In genomic region chr9:111525056-111525977, GRCh38 we compare ENCODE assay signal across 8 cellular contexts. TPM values are rescaled to one million over a fixed set of nuclear protein-coding genes. Genes with fewer than 3 reads are reported as not detected.
A peak's percentile ranks its signal among the peaks of the same experiment; 100 is the strongest.
DNase-seq lines count a peak whose midpoint lies in the region; ATAC-seq, FAIRE-seq and TF ChIP-seq lines count a peak whose summit lies in the region.

ZNF483 (plus strand) TSS chr9:111525179; CDS start chr9:111527396, 2,217 bp downstream.

- H2AK5ac ChIP-seq in H1 (ENCODE audit: low read depth, low read length) = peak within 1 kb of the TSS; percentile 75

- peak within 1 kb of the TSS; percentile 87; the same call in 1 of the 2 replicates for H2BK20ac ChIP-seq in H1 (ENCODE audit: low read length)

- in situ Hi-C loops in HAP-1 (cut with MboI; ENCODE audit: low sequenced_read_pairs) = no loop called here

- DNase-seq in BE2C (peak; percentile 91), HAP-1 (ENCODE audit: low spot score in 2 of 2) (peak; percentile 76 to 88), NCI-H526 treated with DMSO at 0.1 percent for 48 hours (lab: John Stamatoyannopoulos, UW) (peak; percentile 62), H1 (ENCODE audit: low read depth in 1 of 2, low spot score in 2 of 2) (peak; percentile 78 to 94), lung microvascular endothelial cell (ENCODE audit: low read depth in 2 of 2) (peak; percentile 67 to 90)
- peak; percentile 73 for DNase-seq in activated CD8-positive, alpha-beta memory T cell treated with anti-CD3 and anti-CD28 coated beads, Interleukin-2, amount 50 U/mL, for 4 hours
- peak; percentile 70 for DNase-seq in stimulated activated CD4-positive, alpha-beta T cell treated with anti-CD3 and anti-CD28 coated beads, Interleukin-4, amount 100 ng/mL, for 24 hours

- TF ChIP-seq POLR2A in H1 (IDR thresholded peaks at IDR 0.05; ENCODE audit: control extremely low read depth in 1 of 2, low read depth in 2 of 2, low read length in 2 of 2) = peak in 1 of 2 experiments; percentile 67; a peak in 2 of 3 replicates

- peaks cover 7% of the 10 kb centered on the region for H3K79me1 ChIP-seq in H1 (ENCODE audit: low read depth, low read length)

- H4K8ac ChIP-seq in H1 (ENCODE audit: extremely low read depth, insufficient read depth, low read length) = peak within 1 kb of the TSS; percentile 84

- peaks cover 12% of the 10 kb centered on the region for H3K23me2 ChIP-seq in H1 (ENCODE audit: low read depth, low read length)

- TF ChIP-seq RAD21 in H1 (IDR thresholded peaks at IDR 0.05 in 1 of 2, conservative IDR thresholded peaks at IDR 0.05 in 1 of 2; ENCODE audit: low read depth in 2 of 2, low read length in 2 of 2) = no peak

- WGBS in H1 (ENCODE audit: extremely low coverage in 1 of 2, insufficient coverage in 1 of 2, insufficient read length in 1 of 2, insufficient replicate concordance in 2 of 2, low coverage in 1 of 2, low lambda C conversion rate in 2 of 2, missing lambda C conversion rate in 1 of 2), 2 experiments = 5% methylated on average over 63 of the region's 66 CpGs; no CpG with 5 or more reads in 1 of the 2 experiments

- H3K18ac ChIP-seq in H1 (ENCODE audit: extremely low read depth, low read length) = peak within 1 kb of the TSS; percentile 65

- peak within 1 kb of the TSS; percentile 51 for H3K27ac ChIP-seq in H1 (ENCODE audit: low read depth, low read length)

- H3K9me3 ChIP-seq in BE2C = no peaks in the 10 kb centered on the region
- H3K9me3 ChIP-seq in HAP-1 = no peaks in the 10 kb centered on the region
- no peaks in the 10 kb centered on the region for H3K9me3 ChIP-seq in H1 (ENCODE audit: insufficient read depth in 2 of 2, low read depth in 1 of 2, low read length in 1 of 2)

- peak within 1 kb of the TSS; percentile 24 for H2BK120ac ChIP-seq in H1 (replicated peaks; ENCODE audit: low read depth, low read length)

- H2BK15ac ChIP-seq in H1 (ENCODE audit: low read length) = peak within 1 kb of the TSS; percentile 46

- H3K56ac ChIP-seq in H1 (replicated peaks; ENCODE audit: insufficient read length, low read depth, low read length) = peak within 1 kb of the TSS; percentile 34

- H4K5ac ChIP-seq in H1 (ENCODE audit: insufficient read length, low read depth, low read length) = peak within 1 kb of the TSS; percentile 2

- peak within 1 kb of the TSS; percentile 88; the same call in 1 of the 2 replicates for H2BK5ac ChIP-seq in H1 (ENCODE audit: low read depth, low read length)

- TF ChIP-seq CTCF in BE2C (IDR thresholded peaks at IDR 0.05; ENCODE audit: low read depth, low read length) (no peak), H1 (IDR thresholded peaks at IDR 0.05; ENCODE audit: control extremely low read depth in 1 of 3, insufficient read depth in 1 of 3, low read depth in 1 of 3, low read length in 3 of 3) (no peak)

- H4K20me1 ChIP-seq in H1 (replicated peaks in 1 of 2; ENCODE audit: control insufficient read depth in 1 of 2, insufficient read depth in 2 of 2, low read length in 2 of 2) = peaks cover 0 to 3% of the 10 kb centered on the region in 2 experiments

- no peak for ATAC-seq in HG03521 (IDR thresholded peaks at IDR 0.05; ENCODE audit: unreplicated experiment)

- H3K79me2 ChIP-seq in H1 (ENCODE audit: control insufficient read depth in 1 of 2, insufficient read depth in 2 of 2, low read length in 2 of 2) = peaks cover 0 to 35% of the 10 kb centered on the region in 2 experiments; a peak in 3 of 4 replicates

- H4K91ac ChIP-seq in H1 (replicated peaks; ENCODE audit: insufficient read length, low read length) = peak within 1 kb of the TSS; percentile 88

- no peak within 1 kb of the TSS; the same call in 1 of the 2 replicates for H2AFZ ChIP-seq in H1 (ENCODE audit: low read length)

- H3K36me3 ChIP-seq in BE2C = peaks cover 8% of the 10 kb centered on the region
- no peaks in the 10 kb centered on the region for H3K36me3 ChIP-seq in HAP-1 (replicated peaks)
- peaks cover 0 to 15% (median 7%) of the 10 kb centered on the region in 4 experiments; a peak in 3 of 8 replicates for H3K36me3 ChIP-seq in H1 (ENCODE audit: control insufficient read depth in 2 of 4, insufficient read depth in 4 of 4, low read length in 3 of 4)

- H3K27me3 ChIP-seq in BE2C (no peaks in the 10 kb centered on the region), HAP-1 (ENCODE audit: low read depth) (no peaks in the 10 kb centered on the region), H1 (replicated peaks in 1 of 4; ENCODE audit: control insufficient read depth in 3 of 4, extremely low read depth in 1 of 4, insufficient read depth in 3 of 4, low read length in 3 of 4) (no peaks in the 10 kb centered on the region)

- H2BK12ac ChIP-seq in H1 (ENCODE audit: low read depth, low read length) = peak within 1 kb of the TSS; percentile 52

- H3K4me3 ChIP-seq in BE2C (ENCODE audit: low read depth, low read length) = peak within 1 kb of the TSS; percentile 94
- peak within 1 kb of the TSS; percentile 53 for H3K4me3 ChIP-seq in HAP-1
- peak within 1 kb of the TSS; percentile 71 to 87 (median 80) for H3K4me3 ChIP-seq in H1 (ENCODE audit: extremely low read depth in 1 of 4, insufficient read depth in 2 of 4, low read depth in 3 of 4, low read length in 4 of 4)

- peak within 1 kb of the TSS; percentile 85 for H3K23ac ChIP-seq in H1 (ENCODE audit: insufficient read length)

- H3K4me2 ChIP-seq in H1 (ENCODE audit: insufficient read depth in 1 of 2, low read depth in 2 of 2, low read length in 2 of 2) = peak within 1 kb of the TSS; percentile 85 to 96

- H3K9ac ChIP-seq in H1 (replicated peaks in 1 of 4; ENCODE audit: extremely low read depth in 1 of 4, low read depth in 3 of 4, low read length in 3 of 4) = peak within 1 kb of the TSS; percentile 58 to 81 (median 74)

- H3K4ac ChIP-seq in H1 (replicated peaks; ENCODE audit: insufficient read length, low read depth, low read length) = peak within 1 kb of the TSS; percentile 87

- H3K4me1 ChIP-seq in BE2C = no peaks in the 10 kb centered on the region
- H3K4me1 ChIP-seq in HAP-1 = peaks cover 12% of the 10 kb centered on the region
- peaks cover 7 to 18% (median 11%) of the 10 kb centered on the region in 4 experiments; a peak in 6 of 7 replicates for H3K4me1 ChIP-seq in H1 (replicated peaks in 1 of 4; ENCODE audit: control insufficient read depth in 3 of 4, insufficient read depth in 4 of 4, low read length in 3 of 4)

- H3K14ac ChIP-seq in H1 (ENCODE audit: insufficient read length) = no peak within 1 kb of the TSS

- POLR2A ChIA-PET in H1 (lab: Charles Lee; ENCODE audit: partially characterized antibody) = interaction anchor here (0.5 to 7.9 kb wide), 17 partner anchors 7 to 309 kb away, joined by 3 to 64 read pairs (median 4); partner anchors contain the start of genes DNAJC25 and ECPAS

- CTCF ChIA-PET in H1 (lab: Charles Lee; ENCODE audit: partially characterized antibody) = interaction anchor here (0.5 to 1.7 kb wide), 4 partner anchors 9 to 235 kb away, joined by 3 to 4 read pairs (median 4); no protein-coding TSS in a partner anchor

- FAIRE-seq in H1 (lab: Jason Lieb, UNC) = no peak

- TF ChIP-seq EP300 in H1 (IDR thresholded peaks at IDR 0.05; ENCODE audit: borderline replicate concordance in 1 of 2, low read depth in 2 of 2, low read length in 2 of 2) = no peak

TF ChIP-seq in H1, 55 proteins besides CTCF, POLR2A, EP300 and RAD21 (continues in another document):
- TF ChIP-seq JUND (IDR thresholded peaks at IDR 0.05; ENCODE audit: low read length) (peak; percentile 90), MAFK (IDR thresholded peaks at IDR 0.05; ENCODE audit: low read depth, low read length) (no peak), CBX8 (IDR thresholded peaks at IDR 0.05; ENCODE audit: borderline replicate concordance, low read depth, low read length) (no peak), MAX (IDR thresholded peaks at IDR 0.05) (peak; percentile 61; the same call in 1 of the 2 replicates), RBBP5 (IDR thresholded peaks at IDR 0.05; ENCODE audit: borderline replicate concordance, low read depth, low read length) (peak; percentile 90; the same call in 1 of the 2 replicates), CREB1 (IDR thresholded peaks at IDR 0.05) (no peak), GTF2F1 (IDR thresholded peaks at IDR 0.05; ENCODE audit: borderline replicate concordance, low read depth, low read length) (no peak; the same call in 1 of the 2 replicates), SIRT6 (IDR thresholded peaks at IDR 0.05; ENCODE audit: low read length) (no peak), CEBPB (IDR thresholded peaks at IDR 0.05; ENCODE audit: low read depth, low read length) (no peak), SUZ12 (IDR thresholded peaks at IDR 0.05; ENCODE audit: low read length) (no peak), NANOG (IDR thresholded peaks at IDR 0.05; ENCODE audit: insufficient read depth, low read depth, low read length, poor library complexity, severe bottlenecking) (no peak), JUN (IDR thresholded peaks at IDR 0.05; ENCODE audit: low read depth, low read length) (no peak), SP2 (IDR thresholded peaks at IDR 0.05; ENCODE audit: low read length) (no peak), CHD1 (IDR thresholded peaks at IDR 0.05; ENCODE audit: low read depth, low read length) (no peak), GABPA (IDR thresholded peaks at IDR 0.05; ENCODE audit: borderline replicate concordance, insufficient read depth, low read length) (no peak), SIX5 (IDR thresholded peaks at IDR 0.05; ENCODE audit: low read depth, low read length) (no peak), CTBP2 (IDR thresholded peaks at IDR 0.05; ENCODE audit: borderline replicate concordance, insufficient read depth, insufficient read length, low read length) (no peak), FOSL1 (IDR thresholded peaks at IDR 0.05; ENCODE audit: insufficient read depth, low read depth, low read length) (no peak), ASH2L (IDR thresholded peaks at IDR 0.05; ENCODE audit: low read length) (peak; percentile 56), SAP30 (IDR thresholded peaks at IDR 0.05; ENCODE audit: insufficient read depth, insufficient replicate concordance, low read length) (no peak)

RNA-seq across cellular contexts. Expression of gene ZNF483, which starts in this region (rescaled TPM):
- 0.96 TPM for polyA plus RNA-seq in BE2C (2012; ENCODE audit: insufficient read depth, insufficient read length, low read depth)
- total RNA-seq in H1 (2021; fragmentation: NEBNext Ultra II Directional; extraction: Animal tissue kit (Norgen Biotek cat#: 25700)) = 82.0 and 83.8 TPM in 2 replicates
- polyA plus RNA-seq in H1 (2011; rRNA removed) = 3.2 and 4.8 TPM in 2 replicates
- 7.0 TPM for polyA plus RNA-seq in H1 (2011; cell fraction: cytosol; rRNA removed)
- polyA plus RNA-seq in H1 (2011; cell fraction: nucleus; rRNA removed) = 7.8 TPM
- polyA plus RNA-seq in H1 (2012, experiment 1 of 2) = 6.5 to 13.6 TPM (median 7.9 TPM) in 4 replicates
- 0.64 TPM for polyA plus RNA-seq in H1 (2012, experiment 2 of 2)
- polyA plus RNA-seq in H1 (2013, experiment 1 of 2) = 18.0 TPM
- 16.1 TPM for polyA plus RNA-seq in H1 (2013, experiment 2 of 2)
- 154 and 238 TPM in 2 replicates for polyA minus RNA-seq in H1 (2011; rRNA and poly(A)+ RNA removed)
- 60.5 TPM for polyA minus RNA-seq in H1 (2011; cell fraction: cytosol; rRNA and poly(A)+ RNA removed)
- 112 TPM for polyA minus RNA-seq in H1 (2011; cell fraction: nucleus; rRNA and poly(A)+ RNA removed)
- total RNA-seq in lung microvascular endothelial cell = 1.1 and 1.6 TPM in 2 replicates

Comparison
In these comparisons a context has a peak if more than half of its experiments do, and no peak if none do; other contexts are left out.
1. RNA of gene ZNF483 (total RNA-seq): 82.0 to 83.8 TPM in H1; 1.1 to 1.6 TPM in lung microvascular endothelial cell; every median in the first group is over 10 times any median in the second.
2. Peak in every context shown above with its lines, with median percentiles within 50 percentile points of each other: DNase-seq and H3K4me3 ChIP-seq.